11 cellular contexts compared by ENCODE assay signal in the genomic region with DNA sequence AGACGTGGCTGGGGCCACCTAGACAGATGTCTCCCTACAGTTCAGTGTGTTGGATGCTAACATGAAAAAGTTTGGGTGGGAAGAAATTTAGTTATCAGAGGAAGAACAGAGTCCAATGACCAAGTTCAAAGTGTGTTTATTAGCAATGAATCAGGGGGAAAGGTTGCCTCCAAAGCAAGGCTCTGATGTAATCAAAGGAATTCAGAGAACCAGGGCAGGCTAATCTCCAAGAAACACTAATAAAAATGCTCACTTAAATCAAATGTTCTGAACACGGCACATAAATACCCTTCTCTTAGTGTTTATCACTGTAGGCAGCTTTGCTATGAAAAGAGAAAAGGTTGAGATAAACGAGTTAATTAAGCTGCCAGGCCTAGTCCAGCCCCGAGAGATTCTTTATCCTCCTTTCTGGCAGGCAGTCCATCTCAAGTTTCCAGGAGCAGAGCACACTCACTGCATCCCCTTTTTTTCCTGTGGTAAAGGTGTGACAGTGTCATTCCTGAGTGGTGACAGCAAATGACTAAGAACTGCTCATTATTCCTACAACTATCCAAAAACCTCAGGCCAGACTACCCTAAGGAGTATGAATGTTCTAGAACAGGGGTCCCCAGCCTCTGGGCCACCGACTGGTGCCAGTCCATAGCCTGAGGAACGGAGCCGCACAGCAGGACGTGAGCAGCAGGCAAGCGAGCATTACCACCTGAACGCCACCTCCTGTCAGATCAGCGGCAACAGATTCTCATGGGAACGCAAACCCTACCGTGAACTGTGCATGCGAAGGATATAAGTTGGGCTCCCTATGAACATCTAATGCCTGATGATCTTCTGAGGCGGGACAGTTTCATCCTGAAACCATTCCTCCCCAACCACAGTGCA.
DNase-seq lines count a peak whose midpoint lies in the region; ATAC-seq and TF ChIP-seq lines count a peak whose summit lies in the region.
"Had no signal": no experiment of that assay in that cellular context is flagged by ENCODE, and none has a peak within 500 bp of the region (broad histone marks: within the 10 kb centered on the region; RNA-seq: fewer than 3 reads in every experiment).

No MANE protein-coding gene starts in this region.

- peak overlapping the region; percentile 41 for H2AFZ ChIP-seq in PC-3 (ENCODE audit: low read length)
- no peak overlapping the region for H2AFZ ChIP-seq in trophoblast cell (ENCODE audit: insufficient read depth, low read length, poor library complexity)

- H3K36me3 ChIP-seq in PC-3 (ENCODE audit: low read depth, low read length): no peaks in the 10 kb centered on the region
- H3K36me3 ChIP-seq in trophoblast cell (ENCODE audit: control insufficient read depth in 1 of 2, insufficient read depth in 2 of 2, low read length in 2 of 2): no peaks in the 10 kb centered on the region
- H3K36me3 ChIP-seq in WERI-Rb-1: no peaks in the 10 kb centered on the region

- no peak overlapping the region for H2BK120ac ChIP-seq in trophoblast cell (ENCODE audit: insufficient read depth, low read length, poor library complexity)

- H3K4ac ChIP-seq in trophoblast cell (ENCODE audit: low read depth, low read length): no peak overlapping the region

- H3K4me2 ChIP-seq in PC-3 (ENCODE audit: low read length) (peak overlapping the region; percentile 74), trophoblast cell (ENCODE audit: low read length) (peak overlapping the region; percentile 21)

- H3K27ac ChIP-seq in PC-3 (ENCODE audit: low read length) (peak overlapping the region; percentile 72), trophoblast cell (ENCODE audit: low read depth, low read length) (peak overlapping the region; percentile 32), WERI-Rb-1 (no peak overlapping the region)

- CTCF ChIA-PET in PC-3 (lab: Charles Lee): no interaction called here

- no peak overlapping the region for H2AK5ac ChIP-seq in trophoblast cell (ENCODE audit: low read length)

- H3K9ac ChIP-seq in PC-3 (ENCODE audit: low read length) (no peak overlapping the region), trophoblast cell (ENCODE audit: low read length) (no peak overlapping the region)

- H3K79me1 ChIP-seq in trophoblast cell (ENCODE audit: low read length): no peaks in the 10 kb centered on the region

- no peak overlapping the region for H3K23ac ChIP-seq in trophoblast cell (ENCODE audit: low read length)

- H3K9me3 ChIP-seq in PC-3 (ENCODE audit: low read length) (no peaks in the 10 kb centered on the region), trophoblast cell (ENCODE audit: insufficient read depth, low read depth, low read length) (no peaks in the 10 kb centered on the region), WERI-Rb-1 (ENCODE audit: severe bottlenecking) (no peaks in the 10 kb centered on the region)

- H3K9me2 ChIP-seq in PC-3 (replicated peaks; ENCODE audit: low read length): no peaks in the 10 kb centered on the region

- H2BK12ac ChIP-seq in trophoblast cell (ENCODE audit: low read length): no peak overlapping the region

- H2BK5ac ChIP-seq in trophoblast cell (ENCODE audit: low read depth, low read length, poor library complexity): no peak overlapping the region

- no peaks in the 10 kb centered on the region for H4K20me1 ChIP-seq in PC-3 (ENCODE audit: low read length)

- no peak overlapping the region for H4K8ac ChIP-seq in trophoblast cell (ENCODE audit: low read depth, low read length)

- no peak overlapping the region for H4K91ac ChIP-seq in trophoblast cell (ENCODE audit: low read depth, low read length)

- WGBS in trophoblast cell (ENCODE audit: extremely low coverage, insufficient coverage, insufficient read length): no CpG with 5 or more reads among the region's 15 CpGs

- BruUV-seq in PC-3 (replicated peaks; lab: Mats Ljungman, UMichigan): no TSS peak

- ATAC-seq in PC-3 (peak; percentile 71), HG03469 (IDR thresholded peaks at IDR 0.05; ENCODE audit: unreplicated experiment) (no peak)

- H3K4me3 ChIP-seq in PC-3 (ENCODE audit: low read length) (peak overlapping the region; percentile 30; the same call in 1 of the 2 replicates), fibroblast of the aortic adventitia (ENCODE audit: low read depth, low read length) (no peak overlapping the region), trophoblast cell (ENCODE audit: low read depth, low read length) (no peak overlapping the region), WERI-Rb-1 (ENCODE audit: low read depth, low read length) (no peak overlapping the region)

- POLR2A ChIA-PET in PC-3 (lab: Charles Lee; ENCODE audit: unreplicated experiment): no interaction called here

- H3K79me2 ChIP-seq in PC-3 (ENCODE audit: low read length) (no peaks in the 10 kb centered on the region), trophoblast cell (ENCODE audit: control insufficient read depth, insufficient read depth, low read length, poor library complexity) (no peaks in the 10 kb centered on the region)

- no peak overlapping the region for H4K12ac ChIP-seq in trophoblast cell (ENCODE audit: low read depth, low read length)

- TF ChIP-seq CTCF in PC-3 (conservative IDR thresholded peaks at IDR 0.05; ENCODE audit: low read depth, low read length) (no peak), fibroblast of the aortic adventitia (IDR thresholded peaks at IDR 0.05; ENCODE audit: insufficient read depth, low read length) (no peak), WERI-Rb-1 (IDR thresholded peaks at IDR 0.05; ENCODE audit: low read depth, low read length) (no peak)

- intact Hi-C loops in PC-3 (cut with micrococcal nuclease): loop anchor here (1.0 kb wide), 1 partner anchor 40 kb away; no protein-coding TSS in a partner anchor

- DNase-seq in Daoy (ENCODE audit: low read depth) (peak; percentile 51), PC-3 (peak; percentile 77), fibroblast of the aortic adventitia (ENCODE audit: low read depth) (peak; percentile 58), trophoblast cell (peak in 1 of 2 donors; percentile 33), occipital lobe (lab: John Stamatoyannopoulos, UW) (no peak), WERI-Rb-1 (no peak)
- DNase-seq in stimulated activated CD8-positive, alpha-beta memory T cell treated with anti-CD3 and anti-CD28 coated beads, Interleukin-4, amount 100 ng/mL, for 48 hours: no peak
- DNase-seq: CD8-positive, alpha-beta memory T cell; central memory CD4-positive, alpha-beta T cell; NCI-H1092 treated with DMSO at 0.1 percent for 48 hours had no signal

- no peaks in the 10 kb centered on the region for H3F3A ChIP-seq in PC-3 (ENCODE audit: low read length, unreplicated experiment)

- peaks cover 38% of the 10 kb centered on the region for H3K4me1 ChIP-seq in PC-3 (ENCODE audit: insufficient read depth, low read length)
- peaks cover 0 to 7% of the 10 kb centered on the region in 2 experiments for H3K4me1 ChIP-seq in trophoblast cell (ENCODE audit: control insufficient read depth in 1 of 2, insufficient read depth in 2 of 2, low read length in 2 of 2)

- H3K18ac ChIP-seq in trophoblast cell (ENCODE audit: low read length): no peak overlapping the region

- H3K27me3 ChIP-seq in PC-3 (ENCODE audit: low read length): no peaks in the 10 kb centered on the region
- no peaks in the 10 kb centered on the region for H3K27me3 ChIP-seq in trophoblast cell (ENCODE audit: insufficient read depth, low read length)
- no peaks in the 10 kb centered on the region for H3K27me3 ChIP-seq in WERI-Rb-1 (ENCODE audit: insufficient read depth, low read depth, severe bottlenecking)

- H3K14ac ChIP-seq in trophoblast cell (ENCODE audit: low read length): no peak overlapping the region

Comparison
In these comparisons a context has a peak if more than half of its experiments do, and no peak if none do; other contexts are left out.
1. DNase-seq: peak in Daoy (single experiment), PC-3 (single experiment) and fibroblast of the aortic adventitia (single experiment); none in occipital lobe (single experiment), WERI-Rb-1 (single experiment) and stimulated activated CD8-positive, alpha-beta memory T cell treated with anti-CD3 and anti-CD28 coated beads, Interleukin-4, amount 100 ng/mL, for 48 hours (single experiment).